In genomic region chr9:110995511-110996340, GRCh38 we compare ENCODE assay signal across 13 cellular contexts. TPM values are rescaled to one million over a fixed set of nuclear protein-coding genes. Genes with fewer than 3 reads are reported as not detected.
DNase-seq lines count a peak whose midpoint lies in the region; ATAC-seq and TF ChIP-seq lines count a peak whose summit lies in the region.
"Had no signal": no experiment of that assay in that cellular context is flagged by ENCODE, and none has a peak within 500 bp of the region (broad histone marks: within the 10 kb centered on the region; RNA-seq: fewer than 3 reads in every experiment).

No MANE protein-coding gene starts in this region.

- peak; percentile 22 for ATAC-seq in Right ventricle myocardium superior (ENCODE audit: poor library complexity)
- ATAC-seq in GM18861 (IDR thresholded peaks at IDR 0.05; ENCODE audit: unreplicated experiment) = no peak

- TF ChIP-seq CTCF in GM12865 (IDR thresholded peaks at IDR 0.05; ENCODE audit: insufficient read depth, low read depth, low read length, missing control alignments) = no peak

- H3K9me3 ChIP-seq in SJSA1 (replicated peaks) = no peaks in the 10 kb centered on the region
- H3K9me3 ChIP-seq: colonic mucosa had no signal

- H3K36me3 ChIP-seq in SJSA1 = no peaks in the 10 kb centered on the region
- H3K36me3 ChIP-seq: colonic mucosa had no signal

- H3K4me3 ChIP-seq in GM12865 (ENCODE audit: low read depth, low read length) = no peak overlapping the region
- H3K4me3 ChIP-seq in SJSA1 = no peak overlapping the region
- H3K4me3 ChIP-seq in skin epidermis = no peak overlapping the region
- H3K4me3 ChIP-seq: colonic mucosa had no signal

- DNase-seq in GM12865 (ENCODE audit: low read depth) (peak; percentile 48), SJSA1 (ENCODE audit: low read depth in 1 of 2, low spot score in 2 of 2) (peak in 1 of 2 experiments; percentile 34), Right ventricle myocardium superior (peak; percentile 39), SKM-1 treated with dmso at 0.1 percent for 144 hours (lab: John Stamatoyannopoulos, UW; ENCODE audit: unreplicated experiment) (no peak)
- no peak for DNase-seq in NK-92 treated with Interleukin-12 subunit alpha and Interleukin-12 subunit beta, amount 100 ng/mL, for 24 hours (lab: John Stamatoyannopoulos, UW)
- DNase-seq in stimulated activated CD8-positive, alpha-beta memory T cell treated with anti-CD3 and anti-CD28 coated beads, Interleukin-4, amount 100 ng/mL, for 48 hours = no peak
- DNase-seq: activated CD4-positive, alpha-beta T cell treated with anti-CD3 and anti-CD28 coated beads for 1 hour; colonic mucosa; NCI-H2107; stimulated activated CD4-positive, alpha-beta T cell treated with anti-CD3 and anti-CD28 coated beads, Interleukin-12 subunit alpha, Interleukin-12 subunit beta, amount 100 ng/mL, for 4 hours had no signal

- peak overlapping the region; percentile 19 for H3K27ac ChIP-seq in SJSA1
- peak overlapping the region in 12 of 21 experiments; percentile 4 to 58 (median 37) for H3K27ac ChIP-seq in skin epidermis
- H3K27ac ChIP-seq: colonic mucosa had no signal

- peaks cover 19% of the 10 kb centered on the region for H3K4me1 ChIP-seq in SJSA1 (replicated peaks)
- H3K4me1 ChIP-seq: colonic mucosa had no signal

- intact Hi-C loops in Right ventricle myocardium superior (cut with DNase I) = no loop called here

- no peaks in the 10 kb centered on the region for H3K27me3 ChIP-seq in SJSA1 (replicated peaks)
- H3K27me3 ChIP-seq: colonic mucosa had no signal

RNA-seq across cellular contexts. Expression of gene LPAR1, which starts 42.5 kb away (rescaled TPM):
- total RNA-seq in SJSA1 (2014; rRNA removed; shearing (Covaris generic)) = 8.0 and 21.7 TPM in 2 replicates
- 12.7 TPM for total RNA-seq in Right ventricle myocardium superior
- total RNA-seq: B cell had no signal

Comparison
In these comparisons a context has a peak if more than half of its experiments do, and no peak if none do; other contexts are left out.
1. DNase-seq: peak in GM12865 (single experiment) and Right ventricle myocardium superior (single experiment); none in NK-92 treated with Interleukin-12 subunit alpha and Interleukin-12 subunit beta, amount 100 ng/mL, for 24 hours (single experiment), stimulated activated CD8-positive, alpha-beta memory T cell treated with anti-CD3 and anti-CD28 coated beads, Interleukin-4, amount 100 ng/mL, for 48 hours (single experiment) and SKM-1 treated with dmso at 0.1 percent for 144 hours (single experiment).